In the genomic region with DNA sequence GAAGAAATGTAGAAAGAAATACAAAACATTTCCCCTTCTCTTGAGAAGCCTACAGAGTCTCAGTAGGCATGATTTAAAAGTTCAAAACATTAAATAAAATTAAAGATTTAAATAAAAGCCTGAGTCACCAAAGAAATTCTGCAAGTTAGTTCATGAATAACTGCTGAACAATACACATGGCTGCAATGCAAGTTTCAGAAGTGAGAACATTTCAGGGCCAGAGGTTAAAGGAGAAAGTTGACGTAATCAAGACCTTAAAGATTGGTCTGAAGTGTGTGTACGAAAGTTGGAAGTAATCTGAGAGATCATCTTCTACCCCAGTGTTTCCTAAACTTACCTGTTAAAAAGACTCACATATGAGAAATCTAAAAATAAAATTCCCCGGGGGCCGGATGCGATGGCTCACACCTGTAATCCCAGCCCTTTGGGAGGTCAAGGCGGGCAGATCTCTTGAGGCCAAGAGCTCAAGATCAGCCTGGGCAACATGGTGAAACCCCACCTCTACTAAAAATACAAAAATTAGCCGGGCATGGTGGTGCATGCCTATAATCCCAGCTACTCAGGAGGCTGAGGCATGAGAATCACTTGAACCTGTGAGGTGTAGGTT, we compare ENCODE assay signal across 34 cellular contexts.
A peak's percentile ranks its signal among the peaks of the same experiment; 100 is the strongest.
DNase-seq lines count a peak whose midpoint lies in the region; ATAC-seq, FAIRE-seq and TF ChIP-seq lines count a peak whose summit lies in the region.
"Had no signal": no experiment of that assay in that cellular context is flagged by ENCODE, and none has a peak within 500 bp of the region (broad histone marks: within the 10 kb centered on the region; RNA-seq: fewer than 3 reads in every experiment).

No MANE protein-coding gene starts in this region.

- H3K23ac ChIP-seq in IMR-90 (ENCODE audit: low read depth, low read length): no peak overlapping the region

- H2BK20ac ChIP-seq in IMR-90 (ENCODE audit: low read depth, low read length): no peak overlapping the region

- 0 out of 2 replicates have a peak overlapping the region, but pooled peaks have one; percentile 20 for H3K18ac ChIP-seq in IMR-90 (ENCODE audit: low read depth, low read length)

- peaks cover 4% of the 10 kb centered on the region; the same call in 1 of the 2 replicates for H3K27me3 ChIP-seq in IMR-90 (ENCODE audit: control insufficient read depth, insufficient read depth, low read length)
- no peaks in the 10 kb centered on the region for H3K27me3 ChIP-seq in naive thymus-derived CD4-positive, alpha-beta T cell (ENCODE audit: control insufficient read depth in 2 of 2, insufficient read depth in 2 of 2, low read length in 2 of 2)
- H3K27me3 ChIP-seq: brain microvascular endothelial cell, heart right ventricle had no signal

- POLR2A ChIA-PET in IMR-90 (lab: Charles Lee; ENCODE audit: unreplicated experiment) (no interaction called here), T-cell (lab: Charles Lee) (no interaction called here)
- POLR2A ChIA-PET in naive thymus-derived CD4-positive, alpha-beta T cell (lab: Charles Lee): no interaction called here
- POLR2A ChIA-PET in naive thymus-derived CD8-positive, alpha-beta T cell (lab: Charles Lee): no interaction called here

- H3K4ac ChIP-seq in IMR-90 (ENCODE audit: low read depth, low read length): no peak overlapping the region

- H3K27ac Mint-ChIP-seq in neural crest cell (ENCODE audit: unreplicated experiment) (peak overlapping the region; percentile 73), T-cell (no peak overlapping the region)
- no peak overlapping the region for H3K27ac Mint-ChIP-seq in naive thymus-derived CD4-positive, alpha-beta T cell
- no peak overlapping the region for H3K27ac Mint-ChIP-seq in naive thymus-derived CD8-positive, alpha-beta T cell
- H3K27ac Mint-ChIP-seq: activated CD8-positive, alpha-beta T cell treated with anti-CD3 and anti-CD28 coated beads, Interleukin-2, amount 10 ng/mL, durations not matched to agents 7 days and 5 days; activated naive CD4-positive, alpha-beta T cell treated with anti-CD3 and anti-CD28 coated beads, Interleukin-2, amount 50 U/mL, for 24 hours; activated T-helper 2 cell treated with anti-CD3 and anti-CD28 coated beads, Interferon-gamma antibody, Interleukin-2, Interleukin-4, amounts not matched to agents 10 μg/mL and 5 μg/mL and 100 μg/mL, durations not matched to agents 14 hours and 24 hours and 36 hours; B cell; CD8-positive, alpha-beta memory T cell; stimulated activated effector memory CD8-positive, alpha-beta T cell treated with anti-CD3 and anti-CD28 coated beads, Interleukin-12 subunit alpha, Interleukin-12 subunit beta, amount 100 ng/mL, for 72 hours had no signal

- TF ChIP-seq CTCF in IMR-90 (conservative IDR thresholded peaks at IDR 0.05; ENCODE audit: low read depth, low read length) (no peak), neural crest cell (conservative IDR thresholded peaks at IDR 0.05) (no peak)

- H3K9me3 Mint-ChIP-seq in neural crest cell: peaks cover 9% of the 10 kb centered on the region
- H3K9me3 Mint-ChIP-seq in T-cell: no peaks in the 10 kb centered on the region
- H3K9me3 Mint-ChIP-seq in naive thymus-derived CD4-positive, alpha-beta T cell: peaks cover 0 to 6% (median 3%) of the 10 kb centered on the region in 11 donors
- peaks cover 0 to 8% (median 0%) of the 10 kb centered on the region in 9 donors for H3K9me3 Mint-ChIP-seq in naive thymus-derived CD8-positive, alpha-beta T cell
- H3K9me3 Mint-ChIP-seq: activated naive CD4-positive, alpha-beta T cell treated with anti-CD3 and anti-CD28 coated beads, Interleukin-2, amount 50 U/mL, for 24 hours; stimulated activated effector memory CD8-positive, alpha-beta T cell treated with anti-CD3 and anti-CD28 coated beads, Interleukin-12 subunit alpha, Interleukin-12 subunit beta, amount 100 ng/mL, for 72 hours had no signal

- no peaks in the 10 kb centered on the region for H3K9me1 ChIP-seq in IMR-90 (ENCODE audit: insufficient read depth, low read length)

- BruUV-seq in IMR-90 (replicated peaks; lab: Mats Ljungman, UMichigan): no TSS peak

- H2AK5ac ChIP-seq in IMR-90 (ENCODE audit: low read depth, low read length): no peak overlapping the region

- H2BK15ac ChIP-seq in IMR-90 (ENCODE audit: low read depth, low read length): no peak overlapping the region

- H3K36me3 Mint-ChIP-seq in neural crest cell (ENCODE audit: low read depth) (peaks cover 11% of the 10 kb centered on the region), T-cell (no peaks in the 10 kb centered on the region)
- H3K36me3 Mint-ChIP-seq in naive thymus-derived CD4-positive, alpha-beta T cell: peaks cover 0 to 8% (median 3%) of the 10 kb centered on the region in 5 donors
- peaks cover 0 to 2% (median 2%) of the 10 kb centered on the region in 3 donors for H3K36me3 Mint-ChIP-seq in naive thymus-derived CD8-positive, alpha-beta T cell
- H3K36me3 Mint-ChIP-seq: activated naive CD4-positive, alpha-beta T cell treated with anti-CD3 and anti-CD28 coated beads, Interleukin-2, amount 50 U/mL, for 24 hours; naive B cell; stimulated activated effector memory CD8-positive, alpha-beta T cell treated with anti-CD3 and anti-CD28 coated beads, Interleukin-12 subunit alpha, Interleukin-12 subunit beta, amount 100 ng/mL, for 72 hours had no signal

- no peak overlapping the region for H4K5ac ChIP-seq in IMR-90 (ENCODE audit: low read depth, low read length)

- no peak for ATAC-seq in IMR-90 (ENCODE audit: low read depth)
- ATAC-seq in T-cell (replicated peaks in 1 of 4): no peak
- ATAC-seq in naive thymus-derived CD4-positive, alpha-beta T cell: no peak
- no peak for ATAC-seq in naive thymus-derived CD8-positive, alpha-beta T cell
- ATAC-seq: activated CD8-positive, alpha-beta T cell treated with anti-CD3 and anti-CD28 coated beads, Interleukin-2, amount 10 ng/mL, durations not matched to agents 7 days and 5 days; heart right ventricle; stimulated activated effector memory CD8-positive, alpha-beta T cell treated with anti-CD3 and anti-CD28 coated beads, Interleukin-12 subunit alpha, Interleukin-12 subunit beta, amount 100 ng/mL, for 72 hours had no signal

- H3K27me3 Mint-ChIP-seq in neural crest cell (ENCODE audit: low read depth): no peaks in the 10 kb centered on the region
- no peaks in the 10 kb centered on the region for H3K27me3 Mint-ChIP-seq in T-cell
- peaks cover 0 to 3% (median 0%) of the 10 kb centered on the region in 5 donors for H3K27me3 Mint-ChIP-seq in naive thymus-derived CD4-positive, alpha-beta T cell
- no peaks in the 10 kb centered on the region for H3K27me3 Mint-ChIP-seq in naive thymus-derived CD8-positive, alpha-beta T cell
- H3K27me3 Mint-ChIP-seq: activated naive CD4-positive, alpha-beta T cell treated with anti-CD3 and anti-CD28 coated beads, Interleukin-2, amount 50 U/mL, for 24 hours; B cell; CD8-positive, alpha-beta memory T cell; naive B cell had no signal

- no peak overlapping the region for H3K4me3 Mint-ChIP-seq in neural crest cell
- no peak overlapping the region for H3K4me3 Mint-ChIP-seq in T-cell
- H3K4me3 Mint-ChIP-seq in naive thymus-derived CD4-positive, alpha-beta T cell: no peak overlapping the region
- H3K4me3 Mint-ChIP-seq in naive thymus-derived CD8-positive, alpha-beta T cell: no peak overlapping the region
- H3K4me3 Mint-ChIP-seq: activated CD8-positive, alpha-beta T cell treated with anti-CD3 and anti-CD28 coated beads, Interleukin-2, amount 10 ng/mL, durations not matched to agents 7 days and 5 days; activated naive CD4-positive, alpha-beta T cell treated with anti-CD3 and anti-CD28 coated beads, Interleukin-2, amount 50 U/mL, for 24 hours; B cell; CD8-positive, alpha-beta memory T cell; naive B cell; stimulated activated effector memory CD8-positive, alpha-beta T cell treated with anti-CD3 and anti-CD28 coated beads, Interleukin-12 subunit alpha, Interleukin-12 subunit beta, amount 100 ng/mL, for 72 hours had no signal

- DNase-seq in IMR-90 (no peak), RCC 7860 (ENCODE audit: low spot score) (no peak), epithelial cell of prostate (ENCODE audit: low read depth, low spot score) (no peak), neural crest cell (ENCODE audit: low read depth, low spot score) (no peak), T-cell (no peak), activated gamma-delta T cell treated with Interleukin-2 at 50 U/mL for 16 hours (no peak)
- DNase-seq in naive thymus-derived CD4-positive, alpha-beta T cell: no peak
- DNase-seq in naive thymus-derived CD8-positive, alpha-beta T cell: no peak
- DNase-seq: activated CD4-positive, alpha-beta T cell treated with anti-CD3 and anti-CD28 coated beads for 4 hours; activated CD8-positive, alpha-beta T cell treated with anti-CD3 and anti-CD28 coated beads, Interleukin-2, amount 10 ng/mL, durations not matched to agents 7 days and 5 days; amniotic stem cell; brain microvascular endothelial cell; CD8-positive, alpha-beta memory T cell; EL; H7; heart right ventricle; kidney; midbrain; naive B cell; NCI-H1092; NCI-H1694; NCI-H2171; NCI-H510A; occipital lobe; OCI-M1; Right ventricle myocardium superior; T-helper 2 cell had no signal

- H3K79me1 ChIP-seq in IMR-90 (ENCODE audit: low read depth in 1 of 2, low read length in 2 of 2): no peaks in the 10 kb centered on the region

- H3K9me3 ChIP-seq in IMR-90 (ENCODE audit: control insufficient read depth, insufficient read depth, low read length): no peaks in the 10 kb centered on the region; the same call in 1 of the 2 replicates
- H3K9me3 ChIP-seq in naive thymus-derived CD4-positive, alpha-beta T cell (ENCODE audit: control insufficient read depth in 2 of 3, low read length in 3 of 3): no peaks in the 10 kb centered on the region

- no peak overlapping the region for H2AFZ ChIP-seq in IMR-90 (replicated peaks; ENCODE audit: low read length, poor library complexity)

- H3K4me1 Mint-ChIP-seq in neural crest cell (peaks cover 44% of the 10 kb centered on the region), T-cell (no peaks in the 10 kb centered on the region)
- peaks cover 0 to 2% (median 0%) of the 10 kb centered on the region in 7 donors for H3K4me1 Mint-ChIP-seq in naive thymus-derived CD4-positive, alpha-beta T cell
- H3K4me1 Mint-ChIP-seq in naive thymus-derived CD8-positive, alpha-beta T cell: no peaks in the 10 kb centered on the region
- H3K4me1 Mint-ChIP-seq: activated naive CD4-positive, alpha-beta T cell treated with anti-CD3 and anti-CD28 coated beads, Interleukin-2, amount 50 U/mL, for 24 hours; B cell; CD8-positive, alpha-beta memory T cell; naive B cell; stimulated activated effector memory CD8-positive, alpha-beta T cell treated with anti-CD3 and anti-CD28 coated beads, Interleukin-12 subunit alpha, Interleukin-12 subunit beta, amount 100 ng/mL, for 72 hours had no signal

- dilution Hi-C loops in IMR-90 (cut with HindIII; ENCODE audit: low sequenced_read_pairs, unreplicated experiment): no loop called here

- no peak overlapping the region for H2BK120ac ChIP-seq in IMR-90 (ENCODE audit: low read depth, low read length)

- H4K20me1 ChIP-seq in IMR-90 (ENCODE audit: insufficient read depth, low read length): no peaks in the 10 kb centered on the region

- FAIRE-seq in RCC 7860 (lab: Jason Lieb, UNC): peak; percentile 15
- FAIRE-seq: endothelial cell of umbilical vein, GM18507, GM19239, kidney had no signal

- H3K4me2 ChIP-seq in IMR-90 (ENCODE audit: low read depth, low read length): no peak overlapping the region

- H3K9ac ChIP-seq in IMR-90 (ENCODE audit: low read depth, low read length): no peak overlapping the region

- no peaks in the 10 kb centered on the region for H3K36me3 ChIP-seq in IMR-90 (ENCODE audit: control insufficient read depth, insufficient read depth, low read length)
- H3K36me3 ChIP-seq in naive thymus-derived CD4-positive, alpha-beta T cell (ENCODE audit: control insufficient read depth in 2 of 3, insufficient read depth in 3 of 3, low read length in 3 of 3): no peaks in the 10 kb centered on the region
- H3K36me3 ChIP-seq: brain microvascular endothelial cell, heart right ventricle had no signal

- no peak overlapping the region for H3K4me3 ChIP-seq in IMR-90 (ENCODE audit: insufficient read depth, low read depth, low read length)
- H3K4me3 ChIP-seq in naive thymus-derived CD4-positive, alpha-beta T cell (ENCODE audit: low read length): no peak overlapping the region
- H3K4me3 ChIP-seq: heart right ventricle had no signal

- H2AK9ac ChIP-seq in IMR-90 (replicated peaks; ENCODE audit: low read depth, low read length, poor library complexity): no peak overlapping the region

- in situ Hi-C loops in IMR-90 (cut with MboI; ENCODE audit: low sequenced_read_pairs): no loop called here

- no peak overlapping the region for H4K8ac ChIP-seq in IMR-90 (ENCODE audit: low read depth in 2 of 2, low read length in 2 of 2)

- no peak overlapping the region for H3K56ac ChIP-seq in IMR-90 (ENCODE audit: extremely low read depth, insufficient read depth, low read length)

- no peak overlapping the region for H4K91ac ChIP-seq in IMR-90 (ENCODE audit: insufficient read depth, low read depth, low read length)

- H3K27ac ChIP-seq in IMR-90 (ENCODE audit: insufficient read depth, low read length) (no peak overlapping the region), epithelial cell of prostate (peak overlapping the region; percentile 96)
- H3K27ac ChIP-seq in naive thymus-derived CD4-positive, alpha-beta T cell (ENCODE audit: low read depth, low read length): no peak overlapping the region
- H3K27ac ChIP-seq: brain microvascular endothelial cell had no signal

- 100% methylated on average over 2 of the region's 7 CpGs; no CpG with 5 or more reads in 1 of the 2 experiments for WGBS in IMR-90 (ENCODE audit: extremely low coverage in 2 of 2, insufficient read length in 1 of 2), 2 experiments

- no peak overlapping the region for H2BK5ac ChIP-seq in IMR-90 (ENCODE audit: low read depth, low read length, poor library complexity, severe bottlenecking)

- H3K4me1 ChIP-seq in IMR-90 (ENCODE audit: control insufficient read depth, insufficient read depth, low read length): peaks cover 3% of the 10 kb centered on the region
- H3K4me1 ChIP-seq in naive thymus-derived CD4-positive, alpha-beta T cell (ENCODE audit: control insufficient read depth in 2 of 2, insufficient read depth in 2 of 2, low read length in 2 of 2): no peaks in the 10 kb centered on the region

- no peak for TF ChIP-seq RAD21 in IMR-90 (IDR thresholded peaks at IDR 0.05; ENCODE audit: low read length)

- CTCF ChIA-PET in IMR-90 (lab: Yijun Ruan, JAX): interaction anchor here (1.1 to 1.7 kb wide), 2 partner anchors 11 to 110 kb away, joined by 4 read pairs; no protein-coding TSS in a partner anchor
- CTCF ChIA-PET in T-cell (lab: Charles Lee): interaction anchor here in 1 of 2 donors (0.6 kb wide), 1 partner anchor 717 kb away, joined by 3 read pairs; no protein-coding TSS in a partner anchor
- CTCF ChIA-PET in naive thymus-derived CD4-positive, alpha-beta T cell (lab: Charles Lee): no interaction called here

- no peak for TF ChIP-seq POLR2A in IMR-90 (IDR thresholded peaks at IDR 0.05; ENCODE audit: low read depth, low read length)

- H3K14ac ChIP-seq in IMR-90 (replicated peaks; ENCODE audit: low read depth, low read length): no peak overlapping the region

- intact Hi-C loops in IMR-90 (cut with micrococcal nuclease): no loop called here
- intact Hi-C loops in naive thymus-derived CD4-positive, alpha-beta T cell (cut with micrococcal nuclease): no loop called here
